In the genomic region with DNA sequence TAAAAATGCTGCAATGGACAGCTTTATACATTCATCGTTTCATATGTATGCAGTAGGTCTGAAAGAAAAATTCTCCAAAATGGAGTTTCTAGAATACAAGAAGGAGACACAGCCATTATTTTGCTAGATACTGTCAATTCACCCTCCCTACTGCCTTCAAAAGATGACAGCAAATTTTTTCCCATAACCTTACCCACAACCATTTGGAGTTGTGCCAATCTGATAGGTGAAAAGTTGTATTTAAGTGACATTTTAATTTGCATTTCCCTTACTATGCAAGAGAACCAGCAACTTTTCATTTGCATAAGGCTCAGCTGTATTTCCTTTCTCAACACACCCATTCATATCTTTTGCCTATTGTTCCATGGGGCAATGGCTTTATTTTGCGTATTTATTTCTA, we compare ENCODE assay signal across 1 cellular context.
TF ChIP-seq lines count a peak whose summit lies in the region.

No MANE protein-coding gene starts in this region.

TF ChIP-seq in K562, 482 proteins besides CTCF, POLR2A, EP300 and RAD21 (continued from another document):
- TF ChIP-seq, protein P1, sequence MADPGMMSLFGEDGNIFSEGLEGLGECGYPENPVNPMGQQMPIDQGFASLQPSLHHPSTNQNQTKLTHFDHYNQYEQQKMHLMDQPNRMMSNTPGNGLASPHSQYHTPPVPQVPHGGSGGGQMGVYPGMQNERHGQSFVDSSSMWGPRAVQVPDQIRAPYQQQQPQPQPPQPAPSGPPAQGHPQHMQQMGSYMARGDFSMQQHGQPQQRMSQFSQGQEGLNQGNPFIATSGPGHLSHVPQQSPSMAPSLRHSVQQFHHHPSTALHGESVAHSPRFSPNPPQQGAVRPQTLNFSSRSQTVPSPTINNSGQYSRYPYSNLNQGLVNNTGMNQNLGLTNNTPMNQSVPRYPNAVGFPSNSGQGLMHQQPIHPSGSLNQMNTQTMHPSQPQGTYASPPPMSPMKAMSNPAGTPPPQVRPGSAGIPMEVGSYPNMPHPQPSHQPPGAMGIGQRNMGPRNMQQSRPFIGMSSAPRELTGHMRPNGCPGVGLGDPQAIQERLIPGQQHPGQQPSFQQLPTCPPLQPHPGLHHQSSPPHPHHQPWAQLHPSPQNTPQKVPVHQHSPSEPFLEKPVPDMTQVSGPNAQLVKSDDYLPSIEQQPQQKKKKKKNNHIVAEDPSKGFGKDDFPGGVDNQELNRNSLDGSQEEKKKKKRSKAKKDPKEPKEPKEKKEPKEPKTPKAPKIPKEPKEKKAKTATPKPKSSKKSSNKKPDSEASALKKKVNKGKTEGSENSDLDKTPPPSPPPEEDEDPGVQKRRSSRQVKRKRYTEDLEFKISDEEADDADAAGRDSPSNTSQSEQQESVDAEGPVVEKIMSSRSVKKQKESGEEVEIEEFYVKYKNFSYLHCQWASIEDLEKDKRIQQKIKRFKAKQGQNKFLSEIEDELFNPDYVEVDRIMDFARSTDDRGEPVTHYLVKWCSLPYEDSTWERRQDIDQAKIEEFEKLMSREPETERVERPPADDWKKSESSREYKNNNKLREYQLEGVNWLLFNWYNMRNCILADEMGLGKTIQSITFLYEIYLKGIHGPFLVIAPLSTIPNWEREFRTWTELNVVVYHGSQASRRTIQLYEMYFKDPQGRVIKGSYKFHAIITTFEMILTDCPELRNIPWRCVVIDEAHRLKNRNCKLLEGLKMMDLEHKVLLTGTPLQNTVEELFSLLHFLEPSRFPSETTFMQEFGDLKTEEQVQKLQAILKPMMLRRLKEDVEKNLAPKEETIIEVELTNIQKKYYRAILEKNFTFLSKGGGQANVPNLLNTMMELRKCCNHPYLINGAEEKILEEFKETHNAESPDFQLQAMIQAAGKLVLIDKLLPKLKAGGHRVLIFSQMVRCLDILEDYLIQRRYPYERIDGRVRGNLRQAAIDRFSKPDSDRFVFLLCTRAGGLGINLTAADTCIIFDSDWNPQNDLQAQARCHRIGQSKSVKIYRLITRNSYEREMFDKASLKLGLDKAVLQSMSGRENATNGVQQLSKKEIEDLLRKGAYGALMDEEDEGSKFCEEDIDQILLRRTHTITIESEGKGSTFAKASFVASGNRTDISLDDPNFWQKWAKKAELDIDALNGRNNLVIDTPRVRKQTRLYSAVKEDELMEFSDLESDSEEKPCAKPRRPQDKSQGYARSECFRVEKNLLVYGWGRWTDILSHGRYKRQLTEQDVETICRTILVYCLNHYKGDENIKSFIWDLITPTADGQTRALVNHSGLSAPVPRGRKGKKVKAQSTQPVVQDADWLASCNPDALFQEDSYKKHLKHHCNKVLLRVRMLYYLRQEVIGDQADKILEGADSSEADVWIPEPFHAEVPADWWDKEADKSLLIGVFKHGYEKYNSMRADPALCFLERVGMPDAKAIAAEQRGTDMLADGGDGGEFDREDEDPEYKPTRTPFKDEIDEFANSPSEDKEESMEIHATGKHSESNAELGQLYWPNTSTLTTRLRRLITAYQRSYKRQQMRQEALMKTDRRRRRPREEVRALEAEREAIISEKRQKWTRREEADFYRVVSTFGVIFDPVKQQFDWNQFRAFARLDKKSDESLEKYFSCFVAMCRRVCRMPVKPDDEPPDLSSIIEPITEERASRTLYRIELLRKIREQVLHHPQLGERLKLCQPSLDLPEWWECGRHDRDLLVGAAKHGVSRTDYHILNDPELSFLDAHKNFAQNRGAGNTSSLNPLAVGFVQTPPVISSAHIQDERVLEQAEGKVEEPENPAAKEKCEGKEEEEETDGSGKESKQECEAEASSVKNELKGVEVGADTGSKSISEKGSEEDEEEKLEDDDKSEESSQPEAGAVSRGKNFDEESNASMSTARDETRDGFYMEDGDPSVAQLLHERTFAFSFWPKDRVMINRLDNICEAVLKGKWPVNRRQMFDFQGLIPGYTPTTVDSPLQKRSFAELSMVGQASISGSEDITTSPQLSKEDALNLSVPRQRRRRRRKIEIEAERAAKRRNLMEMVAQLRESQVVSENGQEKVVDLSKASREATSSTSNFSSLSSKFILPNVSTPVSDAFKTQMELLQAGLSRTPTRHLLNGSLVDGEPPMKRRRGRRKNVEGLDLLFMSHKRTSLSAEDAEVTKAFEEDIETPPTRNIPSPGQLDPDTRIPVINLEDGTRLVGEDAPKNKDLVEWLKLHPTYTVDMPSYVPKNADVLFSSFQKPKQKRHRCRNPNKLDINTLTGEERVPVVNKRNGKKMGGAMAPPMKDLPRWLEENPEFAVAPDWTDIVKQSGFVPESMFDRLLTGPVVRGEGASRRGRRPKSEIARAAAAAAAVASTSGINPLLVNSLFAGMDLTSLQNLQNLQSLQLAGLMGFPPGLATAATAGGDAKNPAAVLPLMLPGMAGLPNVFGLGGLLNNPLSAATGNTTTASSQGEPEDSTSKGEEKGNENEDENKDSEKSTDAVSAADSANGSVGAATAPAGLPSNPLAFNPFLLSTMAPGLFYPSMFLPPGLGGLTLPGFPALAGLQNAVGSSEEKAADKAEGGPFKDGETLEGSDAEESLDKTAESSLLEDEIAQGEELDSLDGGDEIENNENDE (IDR thresholded peaks at IDR 0.05; ENCODE audit: low read depth, low read length), result no peak
- TF ChIP-seq FOXA3 (CRISPR knock-in tag; conservative IDR thresholded peaks at IDR 0.05 in 1 of 2, IDR thresholded peaks at IDR 0.05 in 1 of 2), result no peak
- no peak for TF ChIP-seq CXXC5 (CRISPR knock-in tag; IDR thresholded peaks at IDR 0.05)
- TF ChIP-seq, protein P2, sequence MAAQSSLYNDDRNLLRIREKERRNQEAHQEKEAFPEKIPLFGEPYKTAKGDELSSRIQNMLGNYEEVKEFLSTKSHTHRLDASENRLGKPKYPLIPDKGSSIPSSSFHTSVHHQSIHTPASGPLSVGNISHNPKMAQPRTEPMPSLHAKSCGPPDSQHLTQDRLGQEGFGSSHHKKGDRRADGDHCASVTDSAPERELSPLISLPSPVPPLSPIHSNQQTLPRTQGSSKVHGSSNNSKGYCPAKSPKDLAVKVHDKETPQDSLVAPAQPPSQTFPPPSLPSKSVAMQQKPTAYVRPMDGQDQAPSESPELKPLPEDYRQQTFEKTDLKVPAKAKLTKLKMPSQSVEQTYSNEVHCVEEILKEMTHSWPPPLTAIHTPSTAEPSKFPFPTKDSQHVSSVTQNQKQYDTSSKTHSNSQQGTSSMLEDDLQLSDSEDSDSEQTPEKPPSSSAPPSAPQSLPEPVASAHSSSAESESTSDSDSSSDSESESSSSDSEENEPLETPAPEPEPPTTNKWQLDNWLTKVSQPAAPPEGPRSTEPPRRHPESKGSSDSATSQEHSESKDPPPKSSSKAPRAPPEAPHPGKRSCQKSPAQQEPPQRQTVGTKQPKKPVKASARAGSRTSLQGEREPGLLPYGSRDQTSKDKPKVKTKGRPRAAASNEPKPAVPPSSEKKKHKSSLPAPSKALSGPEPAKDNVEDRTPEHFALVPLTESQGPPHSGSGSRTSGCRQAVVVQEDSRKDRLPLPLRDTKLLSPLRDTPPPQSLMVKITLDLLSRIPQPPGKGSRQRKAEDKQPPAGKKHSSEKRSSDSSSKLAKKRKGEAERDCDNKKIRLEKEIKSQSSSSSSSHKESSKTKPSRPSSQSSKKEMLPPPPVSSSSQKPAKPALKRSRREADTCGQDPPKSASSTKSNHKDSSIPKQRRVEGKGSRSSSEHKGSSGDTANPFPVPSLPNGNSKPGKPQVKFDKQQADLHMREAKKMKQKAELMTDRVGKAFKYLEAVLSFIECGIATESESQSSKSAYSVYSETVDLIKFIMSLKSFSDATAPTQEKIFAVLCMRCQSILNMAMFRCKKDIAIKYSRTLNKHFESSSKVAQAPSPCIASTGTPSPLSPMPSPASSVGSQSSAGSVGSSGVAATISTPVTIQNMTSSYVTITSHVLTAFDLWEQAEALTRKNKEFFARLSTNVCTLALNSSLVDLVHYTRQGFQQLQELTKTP (IDR thresholded peaks at IDR 0.05; ENCODE audit: low read depth in 1 of 2, partially characterized antibody in 2 of 2), result no peak
- TF ChIP-seq LEF1 (IDR thresholded peaks at IDR 0.05), result no peak
- 0 out of 2 replicates have a peak, but pooled peaks have one; percentile 6 for TF ChIP-seq SOX6 (IDR thresholded peaks at IDR 0.05)
- TF ChIP-seq POLR3G (IDR thresholded peaks at IDR 0.05; ENCODE audit: extremely low read depth, insufficient read length, insufficient replicate concordance), result no peak
- peak; percentile 86 for TF ChIP-seq NFIC (IDR thresholded peaks at IDR 0.05)
- TF ChIP-seq, protein P3, sequence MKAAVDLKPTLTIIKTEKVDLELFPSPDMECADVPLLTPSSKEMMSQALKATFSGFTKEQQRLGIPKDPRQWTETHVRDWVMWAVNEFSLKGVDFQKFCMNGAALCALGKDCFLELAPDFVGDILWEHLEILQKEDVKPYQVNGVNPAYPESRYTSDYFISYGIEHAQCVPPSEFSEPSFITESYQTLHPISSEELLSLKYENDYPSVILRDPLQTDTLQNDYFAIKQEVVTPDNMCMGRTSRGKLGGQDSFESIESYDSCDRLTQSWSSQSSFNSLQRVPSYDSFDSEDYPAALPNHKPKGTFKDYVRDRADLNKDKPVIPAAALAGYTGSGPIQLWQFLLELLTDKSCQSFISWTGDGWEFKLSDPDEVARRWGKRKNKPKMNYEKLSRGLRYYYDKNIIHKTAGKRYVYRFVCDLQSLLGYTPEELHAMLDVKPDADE (conservative IDR thresholded peaks at IDR 0.05; ENCODE audit: control insufficient read depth, low read depth, low read length), result no peak
- no peak for TF ChIP-seq ZFP36 (IDR thresholded peaks at IDR 0.05; ENCODE audit: low read depth, low read length, partially characterized antibody)
- peak; percentile 25; the same call in 1 of the 2 replicates for TF ChIP-seq SMARCE1 (IDR thresholded peaks at IDR 0.05)
- TF ChIP-seq POLR2B (IDR thresholded peaks at IDR 0.05; ENCODE audit: low read depth, partially characterized antibody), result no peak
- TF ChIP-seq ZKSCAN1 (IDR thresholded peaks at IDR 0.05; ENCODE audit: low read depth, low read length), result no peak
- TF ChIP-seq, protein P4, sequence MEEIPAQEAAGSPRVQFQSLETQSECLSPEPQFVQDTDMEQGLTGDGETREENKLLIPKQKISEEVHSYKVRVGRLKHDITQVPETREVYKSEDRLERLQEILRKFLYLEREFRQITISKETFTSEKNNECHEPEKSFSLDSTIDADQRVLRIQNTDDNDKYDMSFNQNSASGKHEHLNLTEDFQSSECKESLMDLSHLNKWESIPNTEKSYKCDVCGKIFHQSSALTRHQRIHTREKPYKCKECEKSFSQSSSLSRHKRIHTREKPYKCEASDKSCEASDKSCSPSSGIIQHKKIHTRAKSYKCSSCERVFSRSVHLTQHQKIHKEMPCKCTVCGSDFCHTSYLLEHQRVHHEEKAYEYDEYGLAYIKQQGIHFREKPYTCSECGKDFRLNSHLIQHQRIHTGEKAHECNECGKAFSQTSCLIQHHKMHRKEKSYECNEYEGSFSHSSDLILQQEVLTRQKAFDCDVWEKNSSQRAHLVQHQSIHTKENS (CRISPR knock-in tag; IDR thresholded peaks at IDR 0.05), result no peak
- TF ChIP-seq, protein P5, sequence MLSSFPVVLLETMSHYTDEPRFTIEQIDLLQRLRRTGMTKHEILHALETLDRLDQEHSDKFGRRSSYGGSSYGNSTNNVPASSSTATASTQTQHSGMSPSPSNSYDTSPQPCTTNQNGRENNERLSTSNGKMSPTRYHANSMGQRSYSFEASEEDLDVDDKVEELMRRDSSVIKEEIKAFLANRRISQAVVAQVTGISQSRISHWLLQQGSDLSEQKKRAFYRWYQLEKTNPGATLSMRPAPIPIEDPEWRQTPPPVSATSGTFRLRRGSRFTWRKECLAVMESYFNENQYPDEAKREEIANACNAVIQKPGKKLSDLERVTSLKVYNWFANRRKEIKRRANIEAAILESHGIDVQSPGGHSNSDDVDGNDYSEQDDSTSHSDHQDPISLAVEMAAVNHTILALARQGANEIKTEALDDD (IDR thresholded peaks at IDR 0.05), result 0 out of 2 replicates have a peak, but pooled peaks have one; percentile 31
- no peak for TF ChIP-seq FOXJ3 (CRISPR knock-in tag; IDR thresholded peaks at IDR 0.05)
- peak; percentile 47 for TF ChIP-seq MAFG (tag; conservative IDR thresholded peaks at IDR 0.05)
- TF ChIP-seq, protein P6, sequence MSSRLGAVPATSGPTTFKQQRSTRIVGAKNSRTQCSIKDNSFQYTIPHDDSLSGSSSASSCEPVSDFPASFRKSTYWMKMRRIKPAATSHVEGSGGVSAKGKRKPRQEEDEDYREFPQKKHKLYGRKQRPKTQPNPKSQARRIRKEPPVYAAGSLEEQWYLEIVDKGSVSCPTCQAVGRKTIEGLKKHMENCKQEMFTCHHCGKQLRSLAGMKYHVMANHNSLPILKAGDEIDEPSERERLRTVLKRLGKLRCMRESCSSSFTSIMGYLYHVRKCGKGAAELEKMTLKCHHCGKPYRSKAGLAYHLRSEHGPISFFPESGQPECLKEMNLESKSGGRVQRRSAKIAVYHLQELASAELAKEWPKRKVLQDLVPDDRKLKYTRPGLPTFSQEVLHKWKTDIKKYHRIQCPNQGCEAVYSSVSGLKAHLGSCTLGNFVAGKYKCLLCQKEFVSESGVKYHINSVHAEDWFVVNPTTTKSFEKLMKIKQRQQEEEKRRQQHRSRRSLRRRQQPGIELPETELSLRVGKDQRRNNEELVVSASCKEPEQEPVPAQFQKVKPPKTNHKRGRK (tag; IDR thresholded peaks at IDR 0.05), result no peak
- 0 out of 2 replicates have a peak, but pooled peaks have one; percentile 40 for TF ChIP-seq NFE2 (IDR thresholded peaks at IDR 0.05; ENCODE audit: low read depth)
- TF ChIP-seq SMARCB1 (IDR thresholded peaks at IDR 0.05; ENCODE audit: insufficient read length, low read depth), result no peak
